ENCODE assay signal across 1 cellular context in genomic region chr16:50573947-50574751, GRCh38.
TF ChIP-seq lines count a peak whose summit lies in the region.

No MANE protein-coding gene starts in this region.

TF ChIP-seq in HepG2, 621 proteins besides CTCF, POLR2A, EP300 and RAD21 (continued from another document):
- TF ChIP-seq IKZF4 (CRISPR knock-in tag; IDR thresholded peaks at IDR 0.05; ENCODE audit: borderline replicate concordance, low read depth, not compliant biosample characterization) (no peak), SOX5 (CRISPR knock-in tag; IDR thresholded peaks at IDR 0.05; ENCODE audit: borderline replicate concordance) (no peak), HES4 (CRISPR knock-in tag; IDR thresholded peaks at IDR 0.05; ENCODE audit: borderline replicate concordance) (no peak), ZBTB7B (CRISPR knock-in tag; IDR thresholded peaks at IDR 0.05) (no peak), RCOR2 (CRISPR knock-in tag; IDR thresholded peaks at IDR 0.05) (peak; percentile 21; the same call in 1 of the 2 replicates), RFX5 (IDR thresholded peaks at IDR 0.05; ENCODE audit: low read depth, low read length) (no peak), ZNF768 (CRISPR knock-in tag; IDR thresholded peaks at IDR 0.05) (peak; percentile 40; the same call in 1 of the 2 replicates), ZFP91 (CRISPR knock-in tag; IDR thresholded peaks at IDR 0.05; ENCODE audit: borderline replicate concordance) (0 out of 2 replicates have a peak, but pooled peaks have one; percentile 26), SKIL (CRISPR knock-in tag; IDR thresholded peaks at IDR 0.05; ENCODE audit: borderline replicate concordance) (no peak), RBFOX2 (IDR thresholded peaks at IDR 0.05; ENCODE audit: low read depth, low read length) (peak; percentile 83), RBM22 (optimal IDR thresholded peaks at IDR 0.05; ENCODE audit: low read length) (peak; percentile 98), SMC3 (IDR thresholded peaks at IDR 0.05; ENCODE audit: low read length) (no peak), ZNF570 (CRISPR knock-in tag; IDR thresholded peaks at IDR 0.05; ENCODE audit: borderline replicate concordance) (no peak), RFXAP (CRISPR knock-in tag; IDR thresholded peaks at IDR 0.05; ENCODE audit: borderline replicate concordance) (no peak), ZNF503 (CRISPR knock-in tag; IDR thresholded peaks at IDR 0.05) (no peak), MAZ (IDR thresholded peaks at IDR 0.05; ENCODE audit: borderline replicate concordance, low read depth, low read length) (no peak), MAZ (CRISPR knock-in tag; IDR thresholded peaks at IDR 0.05; ENCODE audit: low read depth) (no peak), ZNF891 (CRISPR knock-in tag; IDR thresholded peaks at IDR 0.05) (no peak), ZNF687 (CRISPR knock-in tag; IDR thresholded peaks at IDR 0.05) (peak; percentile 29), ZUFSP (CRISPR knock-in tag; IDR thresholded peaks at IDR 0.05; ENCODE audit: borderline replicate concordance) (no peak), ADNP (CRISPR knock-in tag; IDR thresholded peaks at IDR 0.05) (peak; percentile 58; the same call in 1 of the 2 replicates), NFE2L2 (IDR thresholded peaks at IDR 0.05; ENCODE audit: low read length) (no peak), ZNF766 (CRISPR knock-in tag; IDR thresholded peaks at IDR 0.05; ENCODE audit: borderline replicate concordance) (no peak), KDM1A (CRISPR knock-in tag; IDR thresholded peaks at IDR 0.05) (no peak), ZFP82 (CRISPR knock-in tag; IDR thresholded peaks at IDR 0.05; ENCODE audit: borderline replicate concordance) (no peak), KDM4B (CRISPR knock-in tag; IDR thresholded peaks at IDR 0.05) (no peak), MXD3 (CRISPR knock-in tag; IDR thresholded peaks at IDR 0.05) (no peak), XBP1 (CRISPR knock-in tag; IDR thresholded peaks at IDR 0.05) (no peak), MIXL1 (CRISPR knock-in tag; IDR thresholded peaks at IDR 0.05) (no peak), ZNF629 (CRISPR knock-in tag; conservative IDR thresholded peaks at IDR 0.05) (peak; percentile 98), ZNF501 (CRISPR knock-in tag; IDR thresholded peaks at IDR 0.05) (no peak), CHD4 (IDR thresholded peaks at IDR 0.05; ENCODE audit: borderline replicate concordance, low read length) (peak; percentile 92; the same call in 1 of the 2 replicates), AGO2 (optimal IDR thresholded peaks at IDR 0.05; ENCODE audit: low read depth, low read length) (peak; percentile 99), GABPB1 (CRISPR knock-in tag; IDR thresholded peaks at IDR 0.05) (no peak), ZNF652 (CRISPR knock-in tag; IDR thresholded peaks at IDR 0.05; ENCODE audit: borderline replicate concordance, low read depth) (no peak), NFYB (CRISPR knock-in tag; IDR thresholded peaks at IDR 0.05) (no peak), ZNF256 (CRISPR knock-in tag; conservative IDR thresholded peaks at IDR 0.05) (no peak), MZF1 (CRISPR knock-in tag; IDR thresholded peaks at IDR 0.05; ENCODE audit: borderline replicate concordance) (no peak), CBX2 (IDR thresholded peaks at IDR 0.05; ENCODE audit: low read depth, low read length) (no peak), CBX2 (CRISPR knock-in tag; IDR thresholded peaks at IDR 0.05; ENCODE audit: low read depth) (no peak), ZMYM3 (CRISPR knock-in tag; IDR thresholded peaks at IDR 0.05) (peak; percentile 82)
